Comparison of ENCODE assay signal across 1 cellular context in genomic region chr3:131772278-131772893, GRCh38.
TF ChIP-seq lines count a peak whose summit lies in the region.

No MANE protein-coding gene starts in this region.

TF ChIP-seq in SK-N-SH treated with all-trans-retinoic acid at 6 μM for 48 hours, 23 proteins besides CTCF, POLR2A, EP300 and RAD21 (continued from another document):
- TF ChIP-seq, protein P1, sequence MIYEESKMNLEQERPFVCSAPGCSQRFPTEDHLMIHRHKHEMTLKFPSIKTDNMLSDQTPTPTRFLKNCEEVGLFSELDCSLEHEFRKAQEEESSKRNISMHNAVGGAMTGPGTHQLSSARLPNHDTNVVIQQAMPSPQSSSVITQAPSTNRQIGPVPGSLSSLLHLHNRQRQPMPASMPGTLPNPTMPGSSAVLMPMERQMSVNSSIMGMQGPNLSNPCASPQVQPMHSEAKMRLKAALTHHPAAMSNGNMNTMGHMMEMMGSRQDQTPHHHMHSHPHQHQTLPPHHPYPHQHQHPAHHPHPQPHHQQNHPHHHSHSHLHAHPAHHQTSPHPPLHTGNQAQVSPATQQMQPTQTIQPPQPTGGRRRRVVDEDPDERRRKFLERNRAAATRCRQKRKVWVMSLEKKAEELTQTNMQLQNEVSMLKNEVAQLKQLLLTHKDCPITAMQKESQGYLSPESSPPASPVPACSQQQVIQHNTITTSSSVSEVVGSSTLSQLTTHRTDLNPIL (CRISPR knock-in tag; IDR thresholded peaks at IDR 0.05; ENCODE audit: low read depth): no peak
